In the genomic region with DNA sequence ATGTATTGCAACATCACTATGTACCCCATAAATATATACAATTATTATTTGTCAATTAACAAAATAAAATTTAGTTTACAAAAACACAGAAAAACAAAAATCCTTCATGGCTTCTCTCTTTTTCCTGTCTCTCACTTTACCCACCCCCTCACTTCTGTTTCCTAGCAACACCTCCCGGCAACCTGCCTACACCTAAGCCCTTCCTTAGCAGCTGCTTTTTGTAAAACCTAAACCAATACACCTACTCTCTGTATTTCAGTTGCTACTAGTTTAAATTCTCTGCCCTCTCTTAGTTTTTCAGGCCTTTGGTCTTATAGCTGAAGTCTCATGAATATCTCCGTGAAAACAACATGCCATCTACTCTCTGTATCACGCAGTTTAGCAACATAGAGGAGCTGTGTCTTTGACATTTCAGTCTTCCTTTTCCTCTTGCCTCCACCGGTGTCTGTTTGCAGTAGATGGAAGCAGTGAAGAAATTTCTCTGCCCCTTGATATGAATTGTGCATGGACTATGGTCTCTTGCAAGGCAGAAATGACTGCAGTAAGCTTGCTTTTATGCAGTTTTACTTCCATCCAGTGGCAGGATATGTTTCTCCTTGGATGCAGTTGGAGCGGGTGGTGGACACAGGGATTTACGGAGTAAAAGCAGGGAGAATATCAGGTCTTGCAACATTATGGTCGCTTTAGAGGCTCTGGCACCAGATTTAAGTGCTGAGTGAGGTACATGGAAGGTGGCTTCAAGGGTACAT, we compare ENCODE assay signal across 20 cellular contexts. TPM values are rescaled to one million over a fixed set of nuclear protein-coding genes. Genes with fewer than 3 reads are reported as not detected.
DNase-seq lines count a peak whose midpoint lies in the region; ATAC-seq, FAIRE-seq and TF ChIP-seq lines count a peak whose summit lies in the region.
"Had no signal": no experiment of that assay in that cellular context is flagged by ENCODE, and none has a peak within 500 bp of the region (broad histone marks: within the 10 kb centered on the region; RNA-seq: fewer than 3 reads in every experiment).

No MANE protein-coding gene starts in this region.

- intact Hi-C loops in kidney (cut with DNase I) = no loop called here
- intact Hi-C loops in thyroid gland (cut with DNase I) = no loop called here

- H3K9ac ChIP-seq in kidney (ENCODE audit: low read length in 2 of 2) = no peak overlapping the region
- H3K9ac ChIP-seq: BLaER1 treated with 17β-estradiol and CSF1 and Interleukin-3, amounts not matched to agents 10 nM and 100 nM; KMS-11 had no signal

- H3K4me3 ChIP-seq in kidney (ENCODE audit: low read length in 2 of 2) (no peak overlapping the region), thyroid gland (replicated peaks in 1 of 3) (no peak overlapping the region)
- H3K4me3 ChIP-seq: BLaER1 treated with 17β-estradiol and CSF1 and Interleukin-3, amounts not matched to agents 10 nM and 100 nM; body of pancreas; prostate gland; SK-N-MC had no signal

- no peak for TF ChIP-seq CTCF in WTC11 (IDR thresholded peaks at IDR 0.05)
- no peak for TF ChIP-seq CTCF in kidney (IDR thresholded peaks at IDR 0.05; ENCODE audit: borderline replicate concordance, extremely low read depth, insufficient read depth)
- TF ChIP-seq CTCF in thyroid gland (IDR thresholded peaks at IDR 0.05) = no peak

- H3K27me3 Mint-ChIP-seq in WTC11 (ENCODE audit: low read depth) = peaks cover 3% of the 10 kb centered on the region; the same call in 1 of the 2 replicates

- DNase-seq in DMS153 (lab: John Stamatoyannopoulos, UW) = peak; percentile 41
- DNase-seq in NCI-H1105 treated with DMSO at 0.1 percent for 48 hours (lab: John Stamatoyannopoulos, UW) = peak; percentile 59
- no peak for DNase-seq in WTC11 (ENCODE audit: low spot score)
- DNase-seq in kidney = no peak
- no peak for DNase-seq in thyroid gland
- no peak for DNase-seq in foreskin melanocyte
- DNase-seq in Kasumi-1 (lab: John Stamatoyannopoulos, UW) = no peak
- DNase-seq: activated T-cell treated with anti-CD3 and anti-CD28 coated beads, Interleukin-2, amount 50 U/mL, for 72 hours; GF-D8; NCI-H526 treated with DMSO at 0.1 percent for 48 hours; stimulated activated CD4-positive, alpha-beta T cell treated with anti-CD3 and anti-CD28 coated beads, Interleukin-2, amount 100 ng/mL, for 48 hours; stimulated activated naive B cell treated with anti-CD40 and anti-IgM and Interleukin-4, amounts not matched to agents 10 μg/mL and 1 μg/mL and 100 μg/mL, for 72 hours had no signal

- H3K9me3 Mint-ChIP-seq in WTC11 = peaks cover 19% of the 10 kb centered on the region
- H3K9me3 Mint-ChIP-seq: stimulated activated naive B cell treated with anti-CD40 and anti-IgM and Interleukin-4, amounts not matched to agents 10 μg/mL and 1 μg/mL and 100 μg/mL, for 72 hours had no signal

- peak; percentile 27 for FAIRE-seq in islet of Langerhans (lab: Jason Lieb, UNC)
- FAIRE-seq in kidney (lab: Jason Lieb, UNC) = no peak

- POLR2A ChIA-PET in WTC11 (lab: Charles Lee) = no interaction called here

- no peak overlapping the region for H3K27ac ChIP-seq in kidney (ENCODE audit: low read depth in 2 of 2, low read length in 2 of 2)
- no peak overlapping the region for H3K27ac ChIP-seq in thyroid gland
- H3K27ac ChIP-seq: BLaER1 treated with 17β-estradiol and CSF1 and Interleukin-3, amounts not matched to agents 10 nM and 100 nM; body of pancreas; epithelial cell of prostate; KMS-11; prostate gland; SK-N-MC; VCaP had no signal

- H3K36me3 Mint-ChIP-seq in WTC11 = peaks cover 9% of the 10 kb centered on the region

- ATAC-seq in WTC11 = no peak
- ATAC-seq: body of pancreas; stimulated activated naive B cell treated with anti-CD40 and anti-IgM and Interleukin-4, amounts not matched to agents 10 μg/mL and 1 μg/mL and 100 μg/mL, for 72 hours had no signal

- H3K4me1 ChIP-seq in kidney (ENCODE audit: control insufficient read depth in 1 of 2, insufficient read depth in 1 of 2, low read depth in 1 of 2, low read length in 2 of 2) (no peaks in the 10 kb centered on the region), thyroid gland (no peaks in the 10 kb centered on the region)
- H3K4me1 ChIP-seq: body of pancreas, prostate gland had no signal

- H3K4me3 Mint-ChIP-seq in WTC11 = no peak overlapping the region
- H3K4me3 Mint-ChIP-seq: stimulated activated naive B cell treated with anti-CD40 and anti-IgM and Interleukin-4, amounts not matched to agents 10 μg/mL and 1 μg/mL and 100 μg/mL, for 72 hours had no signal

- H3K27me3 ChIP-seq in thyroid gland = no peaks in the 10 kb centered on the region
- H3K27me3 ChIP-seq: BLaER1 treated with 17β-estradiol and CSF1 and Interleukin-3, amounts not matched to agents 10 nM and 100 nM had no signal

- WGBS in thyroid gland, 2 donors = 56 to 63% methylated on average over 7 of the region's 7 CpGs

- peaks cover 20% of the 10 kb centered on the region for H3K4me1 Mint-ChIP-seq in WTC11

- no peaks in the 10 kb centered on the region for H3K9me3 ChIP-seq in kidney (ENCODE audit: control insufficient read depth in 1 of 2, low read length in 2 of 2)
- H3K9me3 ChIP-seq in thyroid gland = no peaks in the 10 kb centered on the region
- H3K9me3 ChIP-seq: body of pancreas, prostate gland had no signal

- TF ChIP-seq POLR2A in thyroid gland (IDR thresholded peaks at IDR 0.05) = no peak

- no peaks in the 10 kb centered on the region for H3K36me3 ChIP-seq in kidney (ENCODE audit: control insufficient read depth in 1 of 2, insufficient read depth in 2 of 2, low read length in 2 of 2)
- H3K36me3 ChIP-seq in thyroid gland = no peaks in the 10 kb centered on the region
- H3K36me3 ChIP-seq: BLaER1 treated with 17β-estradiol and CSF1 and Interleukin-3, amounts not matched to agents 10 nM and 100 nM; prostate gland had no signal

- H3K27ac Mint-ChIP-seq in WTC11 = peak overlapping the region; percentile 6; the same call in 1 of the 2 replicates
- H3K27ac Mint-ChIP-seq: activated T-cell treated with anti-CD3 and anti-CD28 coated beads, Interleukin-2, amount 50 U/mL, for 72 hours; stimulated activated naive B cell treated with anti-CD40 and anti-IgM and Interleukin-4, amounts not matched to agents 10 μg/mL and 1 μg/mL and 100 μg/mL, for 72 hours had no signal

- CTCF ChIA-PET in WTC11 (lab: Charles Lee) = interaction anchor here (0.7 kb wide), 1 partner anchor 21 kb away, joined by 3 read pairs; no protein-coding TSS in a partner anchor

TF ChIP-seq in WTC11, 78 proteins besides CTCF, POLR2A, EP300 and RAD21:
- TF ChIP-seq, protein P1, sequence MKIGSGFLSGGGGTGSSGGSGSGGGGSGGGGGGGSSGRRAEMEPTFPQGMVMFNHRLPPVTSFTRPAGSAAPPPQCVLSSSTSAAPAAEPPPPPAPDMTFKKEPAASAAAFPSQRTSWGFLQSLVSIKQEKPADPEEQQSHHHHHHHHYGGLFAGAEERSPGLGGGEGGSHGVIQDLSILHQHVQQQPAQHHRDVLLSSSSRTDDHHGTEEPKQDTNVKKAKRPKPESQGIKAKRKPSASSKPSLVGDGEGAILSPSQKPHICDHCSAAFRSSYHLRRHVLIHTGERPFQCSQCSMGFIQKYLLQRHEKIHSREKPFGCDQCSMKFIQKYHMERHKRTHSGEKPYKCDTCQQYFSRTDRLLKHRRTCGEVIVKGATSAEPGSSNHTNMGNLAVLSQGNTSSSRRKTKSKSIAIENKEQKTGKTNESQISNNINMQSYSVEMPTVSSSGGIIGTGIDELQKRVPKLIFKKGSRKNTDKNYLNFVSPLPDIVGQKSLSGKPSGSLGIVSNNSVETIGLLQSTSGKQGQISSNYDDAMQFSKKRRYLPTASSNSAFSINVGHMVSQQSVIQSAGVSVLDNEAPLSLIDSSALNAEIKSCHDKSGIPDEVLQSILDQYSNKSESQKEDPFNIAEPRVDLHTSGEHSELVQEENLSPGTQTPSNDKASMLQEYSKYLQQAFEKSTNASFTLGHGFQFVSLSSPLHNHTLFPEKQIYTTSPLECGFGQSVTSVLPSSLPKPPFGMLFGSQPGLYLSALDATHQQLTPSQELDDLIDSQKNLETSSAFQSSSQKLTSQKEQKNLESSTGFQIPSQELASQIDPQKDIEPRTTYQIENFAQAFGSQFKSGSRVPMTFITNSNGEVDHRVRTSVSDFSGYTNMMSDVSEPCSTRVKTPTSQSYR (CRISPR knock-in tag; IDR thresholded peaks at IDR 0.05) = no peak
- no peak for TF ChIP-seq CBFB (CRISPR knock-in tag; IDR thresholded peaks at IDR 0.05; ENCODE audit: low read depth)

RNA-seq across cellular contexts. Expression of a gene that starts 42.0 kb away (rescaled TPM):
- total RNA-seq in WTC11 (2021) = 15.6 to 16.1 TPM (median 16.0 TPM) in 3 replicates
- total RNA-seq in kidney = 10.5 TPM
- polyA plus RNA-seq in kidney (ENCODE audit: insufficient read depth, low read depth, low replicate concordance) = 0.90 TPM
- total RNA-seq in thyroid gland = 10 to 100 TPM; 11.0 to 20.9 (median 14.6) TPM

Comparison
In these comparisons a context has a peak if more than half of its experiments do, and no peak if none do; other contexts are left out.
1. DNase-seq: peak in DMS153 (single experiment) and NCI-H1105 treated with DMSO at 0.1 percent for 48 hours (single experiment); none in WTC11 (single experiment), kidney (single experiment), thyroid gland (0 of 2), foreskin melanocyte (single experiment) and Kasumi-1 (0 of 2).